In the genomic region with DNA sequence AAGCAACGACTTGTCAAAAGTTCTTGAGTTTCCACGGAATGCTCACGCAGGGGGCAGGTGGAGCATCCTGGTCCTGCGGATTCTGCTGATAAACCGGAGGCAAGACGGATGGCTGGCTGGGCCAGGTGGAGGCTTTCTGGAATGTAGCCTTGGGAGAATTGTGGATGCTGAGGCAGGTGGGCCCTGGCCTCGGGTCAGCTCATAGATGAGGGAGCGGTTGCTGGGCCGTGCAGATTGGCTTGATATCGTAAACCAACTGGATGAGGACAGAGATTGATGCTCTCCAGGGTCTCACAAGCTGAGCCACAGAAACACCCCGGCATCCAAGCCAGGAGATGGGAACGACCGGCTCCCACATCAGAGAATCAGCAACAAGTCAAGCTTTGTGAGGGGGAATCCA, we compare ENCODE assay signal across 31 cellular contexts.
"Had no signal": no experiment of that assay in that cellular context is flagged by ENCODE, and none has a peak within 500 bp of the region (broad histone marks: within the 10 kb centered on the region; RNA-seq: fewer than 3 reads in every experiment).

No MANE protein-coding gene starts in this region.

- H3K4me3 Mint-ChIP-seq: activated CD4-positive, alpha-beta memory T cell treated with anti-CD3 and anti-CD28 coated beads, Interleukin-2, amount 10 ng/mL, durations not matched to agents 7 days and 5 days; activated CD4-positive, alpha-beta T cell treated with anti-CD3 and anti-CD28 coated beads, Interleukin-2, amount 10 ng/mL, durations not matched to agents 7 days and 5 days; activated naive CD8-positive, alpha-beta T cell; activated T-cell treated with anti-CD3 and anti-CD28 coated beads, Interleukin-2, amount 50 U/mL, for 24 hours; activated T-cell treated with anti-CD3 and anti-CD28 coated beads, Interleukin-2, amount 50 U/mL, for 72 hours; central memory CD8-positive, alpha-beta T cell; effector memory CD8-positive, alpha-beta T cell; WTC11 had no signal

- DNase-seq: activated CD4-positive, alpha-beta memory T cell treated with anti-CD3 and anti-CD28 coated beads, Interleukin-2, amount 10 ng/mL, durations not matched to agents 7 days and 5 days; activated CD4-positive, alpha-beta T cell treated with anti-CD3 and anti-CD28 coated beads for 1 hour; activated CD4-positive, alpha-beta T cell treated with anti-CD3 and anti-CD28 coated beads for 4 hours; activated CD4-positive, alpha-beta T cell treated with anti-CD3 and anti-CD28 coated beads, Interleukin-2, amount 10 ng/mL, durations not matched to agents 7 days and 5 days; activated CD4-positive, alpha-beta T cell treated with anti-CD3 and anti-CD28 coated beads, Interleukin-2, amount 50 U/mL, for 4 hours; activated CD8-positive, alpha-beta memory T cell treated with anti-CD3 and anti-CD28 coated beads, Interleukin-2, amount 50 U/mL, for 48 hours; activated effector memory CD4-positive, alpha-beta T cell treated with Interleukin-2 at 50 U/mL for 16 hours; activated gamma-delta T cell treated with Interleukin-2 at 50 U/mL for 16 hours; activated naive CD4-positive, alpha-beta T cell treated with anti-CD3 and anti-CD28 coated beads, Interleukin-2, amount 50 U/mL, for 16 hours; activated naive CD4-positive, alpha-beta T cell treated with Interleukin-2 at 50 U/mL for 16 hours; activated T-cell treated with anti-CD3 and anti-CD28 coated beads for 4 hours; activated T-cell treated with anti-CD3 and anti-CD28 coated beads, Interleukin-2, amount 50 U/mL, for 24 hours; activated T-cell treated with anti-CD3 and anti-CD28 coated beads, Interleukin-2, amount 50 U/mL, for 72 hours; amniotic stem cell; anterior cingulate cortex; brain microvascular endothelial cell; cortex of kidney; dermis blood vessel endothelial cell; effector CD4-positive, alpha-beta T cell; effector memory CD8-positive, alpha-beta T cell; erythroblast; foreskin keratinocyte; gastrocnemius medialis; glutamatergic neuron; T-helper 1 cell; T-helper 2 cell had no signal

- H3K9me3 Mint-ChIP-seq: activated CD4-positive, alpha-beta memory T cell treated with anti-CD3 and anti-CD28 coated beads, Interleukin-2, amount 10 ng/mL, durations not matched to agents 7 days and 5 days; activated CD4-positive, alpha-beta T cell treated with anti-CD3 and anti-CD28 coated beads, Interleukin-2, amount 10 ng/mL, durations not matched to agents 7 days and 5 days; activated T-cell treated with anti-CD3 and anti-CD28 coated beads, Interleukin-2, amount 50 U/mL, for 24 hours; activated T-cell treated with anti-CD3 and anti-CD28 coated beads, Interleukin-2, amount 50 U/mL, for 72 hours; central memory CD8-positive, alpha-beta T cell; effector memory CD8-positive, alpha-beta T cell had no signal

- H3K4me3 ChIP-seq: esophagus muscularis mucosa, gastrocnemius medialis had no signal

- H3K36me3 ChIP-seq: brain microvascular endothelial cell, esophagus muscularis mucosa, gastrocnemius medialis had no signal

- H3K27me3 Mint-ChIP-seq: activated CD4-positive, alpha-beta memory T cell treated with anti-CD3 and anti-CD28 coated beads, Interleukin-2, amount 10 ng/mL, durations not matched to agents 7 days and 5 days; activated CD4-positive, alpha-beta T cell treated with anti-CD3 and anti-CD28 coated beads, Interleukin-2, amount 10 ng/mL, durations not matched to agents 7 days and 5 days; activated naive CD8-positive, alpha-beta T cell; activated T-cell treated with anti-CD3 and anti-CD28 coated beads, Interleukin-2, amount 50 U/mL, for 24 hours; central memory CD8-positive, alpha-beta T cell; effector memory CD8-positive, alpha-beta T cell had no signal

- H3K36me3 Mint-ChIP-seq: activated naive CD8-positive, alpha-beta T cell; WTC11 had no signal

- H3K9me3 ChIP-seq: esophagus muscularis mucosa, gastrocnemius medialis had no signal

- H3K27me3 ChIP-seq: brain microvascular endothelial cell, foreskin keratinocyte, gastrocnemius medialis had no signal

- H3K27ac ChIP-seq: brain microvascular endothelial cell, esophagus muscularis mucosa, foreskin keratinocyte, gastrocnemius medialis, VCaP had no signal

- H3K4me1 ChIP-seq: esophagus muscularis mucosa, gastrocnemius medialis had no signal

- ATAC-seq: activated T-cell treated with anti-CD3 and anti-CD28 coated beads, Interleukin-2, amount 50 U/mL, for 72 hours; effector memory CD8-positive, alpha-beta T cell; foreskin keratinocyte; gastrocnemius medialis; WTC11 had no signal

- H3K27ac Mint-ChIP-seq: activated CD4-positive, alpha-beta memory T cell treated with anti-CD3 and anti-CD28 coated beads, Interleukin-2, amount 10 ng/mL, durations not matched to agents 7 days and 5 days; activated CD4-positive, alpha-beta T cell treated with anti-CD3 and anti-CD28 coated beads, Interleukin-2, amount 10 ng/mL, durations not matched to agents 7 days and 5 days; activated naive CD8-positive, alpha-beta T cell; activated T-cell treated with anti-CD3 and anti-CD28 coated beads, Interleukin-2, amount 50 U/mL, for 24 hours; activated T-cell treated with anti-CD3 and anti-CD28 coated beads, Interleukin-2, amount 50 U/mL, for 72 hours; effector memory CD8-positive, alpha-beta T cell; WTC11 had no signal
